Comparison of ENCODE assay signal across 36 cellular contexts in genomic region chr2:173802518-173802917, GRCh38.
"Had no signal": no experiment of that assay in that cellular context is flagged by ENCODE, and none has a peak within 500 bp of the region (broad histone marks: within the 10 kb centered on the region; RNA-seq: fewer than 3 reads in every experiment).

No MANE protein-coding gene starts in this region.

- H3K36me3 Mint-ChIP-seq: activated naive CD4-positive, alpha-beta T cell treated with anti-CD3 and anti-CD28 coated beads, Interleukin-2, amount 50 U/mL, for 24 hours; WTC11 had no signal

- H3K4me3 ChIP-seq: adrenal gland, MG63, Peyer's patch, SJSA1 had no signal

- DNase-seq: activated CD4-positive, alpha-beta T cell treated with anti-CD3 and anti-CD28 coated beads for 36 hours; activated CD4-positive, alpha-beta T cell treated with anti-CD3 and anti-CD28 coated beads, Interleukin-2, amount 10 ng/mL, durations not matched to agents 7 days and 5 days; activated CD4-positive, alpha-beta T cell treated with anti-CD3 and anti-CD28 coated beads, Interleukin-2, amount 50 U/mL, for 48 hours; activated CD8-positive, alpha-beta T cell treated with anti-CD3 and anti-CD28 coated beads, Interleukin-2, amount 10 ng/mL, durations not matched to agents 7 days and 5 days; activated gamma-delta T cell; activated naive CD4-positive, alpha-beta T cell treated with Interleukin-2 at 50 U/mL for 16 hours; activated T-cell treated with anti-CD3 and anti-CD28 coated beads, Interleukin-2, amount 50 U/mL, for 24 hours; adrenal gland; anterior cingulate cortex; brain microvascular endothelial cell; central memory CD4-positive, alpha-beta T cell; Kasumi-1; KG1; MG63; NCI-H1048; NCI-H1105 treated with DMSO at 0.1 percent for 48 hours; NCI-H1436; NCI-H1694 treated with DMSO at 0.1 percent for 48 hours; NCI-H2029; NCI-H2107; NCI-H2171; NCI-H226; NCI-H446 treated with DMSO at 0.1 percent for 48 hours; NCI-H524; NK-92 treated with Interleukin-12 subunit alpha and Interleukin-12 subunit beta, amount 100 ng/mL, for 24 hours; PC-3; Peyer's patch; RPMI8226; SHP77 treated with DMSO at 0.1 percent for 48 hours; SK-N-SH had no signal

- H3K4me1 ChIP-seq: adrenal gland, Peyer's patch, SJSA1 had no signal

- H3K36me3 ChIP-seq: adrenal gland, brain microvascular endothelial cell, MG63, Peyer's patch, SJSA1 had no signal

- H3K9me3 Mint-ChIP-seq: activated CD4-positive, alpha-beta T cell treated with anti-CD3 and anti-CD28 coated beads, Interleukin-2, amount 10 ng/mL, durations not matched to agents 7 days and 5 days; activated naive CD4-positive, alpha-beta T cell treated with anti-CD3 and anti-CD28 coated beads, Interleukin-2, amount 50 U/mL, for 24 hours; activated T-cell treated with anti-CD3 and anti-CD28 coated beads, Interleukin-2, amount 50 U/mL, for 24 hours; activated T-helper 2 cell treated with anti-CD3 and anti-CD28 coated beads, Interferon-gamma antibody, Interleukin-2, Interleukin-4, amounts not matched to agents 10 μg/mL and 5 μg/mL and 100 μg/mL, durations not matched to agents 14 hours and 24 hours and 36 hours; T-helper 1 cell treated with Interleukin-12 subunit alpha and Interleukin-12 subunit beta and Interleukin-4 antibody, amounts not matched to agents 30 μg/mL and 1 μg/mL, for 36 hours; T-helper 2 cell treated with Interferon-gamma antibody and Interleukin-4, amounts not matched to agents 5 μg/mL and 100 μg/mL, for 36 hours; WTC11 had no signal

- H3K27ac ChIP-seq: adrenal gland, brain microvascular endothelial cell, Peyer's patch, SJSA1 had no signal

- H3K4me3 Mint-ChIP-seq: activated CD4-positive, alpha-beta T cell treated with anti-CD3 and anti-CD28 coated beads for 36 hours; activated CD4-positive, alpha-beta T cell treated with anti-CD3 and anti-CD28 coated beads, Interleukin-2, amount 10 ng/mL, durations not matched to agents 7 days and 5 days; activated CD8-positive, alpha-beta T cell treated with anti-CD3 and anti-CD28 coated beads, Interleukin-2, amount 10 ng/mL, durations not matched to agents 7 days and 5 days; activated naive CD4-positive, alpha-beta T cell treated with anti-CD3 and anti-CD28 coated beads, Interleukin-2, amount 50 U/mL, for 24 hours; activated T-cell treated with anti-CD3 and anti-CD28 coated beads, Interleukin-2, amount 50 U/mL, for 24 hours; T-helper 1 cell treated with Interleukin-12 subunit alpha and Interleukin-12 subunit beta and Interleukin-4 antibody, amounts not matched to agents 30 μg/mL and 1 μg/mL, for 36 hours; T-helper 2 cell treated with Interferon-gamma antibody and Interleukin-4, amounts not matched to agents 5 μg/mL and 100 μg/mL, for 36 hours; WTC11 had no signal

- H3K4me1 Mint-ChIP-seq: activated CD4-positive, alpha-beta T cell treated with anti-CD3 and anti-CD28 coated beads for 36 hours; activated CD4-positive, alpha-beta T cell treated with anti-CD3 and anti-CD28 coated beads, Interleukin-2, amount 10 ng/mL, durations not matched to agents 7 days and 5 days; activated naive CD4-positive, alpha-beta T cell treated with anti-CD3 and anti-CD28 coated beads, Interleukin-2, amount 50 U/mL, for 24 hours had no signal

- H3K9ac ChIP-seq: SK-N-SH had no signal

- H3K9me3 ChIP-seq: adrenal gland, MG63, Peyer's patch, SJSA1, SK-N-SH had no signal

- H3K4me2 ChIP-seq: SK-N-SH had no signal

- H3K27me3 ChIP-seq: adrenal gland, brain microvascular endothelial cell, MG63, Peyer's patch, SJSA1 had no signal

- H3K27ac Mint-ChIP-seq: activated CD4-positive, alpha-beta T cell treated with anti-CD3 and anti-CD28 coated beads for 36 hours; activated CD4-positive, alpha-beta T cell treated with anti-CD3 and anti-CD28 coated beads, Interleukin-2, amount 10 ng/mL, durations not matched to agents 7 days and 5 days; activated CD8-positive, alpha-beta T cell treated with anti-CD3 and anti-CD28 coated beads, Interleukin-2, amount 10 ng/mL, durations not matched to agents 7 days and 5 days; activated naive CD4-positive, alpha-beta T cell treated with anti-CD3 and anti-CD28 coated beads, Interleukin-2, amount 50 U/mL, for 24 hours; activated T-cell treated with anti-CD3 and anti-CD28 coated beads, Interleukin-2, amount 50 U/mL, for 24 hours; activated T-helper 2 cell treated with anti-CD3 and anti-CD28 coated beads, Interferon-gamma antibody, Interleukin-2, Interleukin-4, amounts not matched to agents 10 μg/mL and 5 μg/mL and 100 μg/mL, durations not matched to agents 14 hours and 24 hours and 36 hours; T-helper 1 cell treated with Interleukin-12 subunit alpha and Interleukin-12 subunit beta and Interleukin-4 antibody, amounts not matched to agents 30 μg/mL and 1 μg/mL, for 36 hours; T-helper 2 cell treated with Interferon-gamma antibody and Interleukin-4, amounts not matched to agents 5 μg/mL and 100 μg/mL, for 36 hours; WTC11 had no signal

- H3K27me3 Mint-ChIP-seq: activated CD4-positive, alpha-beta T cell treated with anti-CD3 and anti-CD28 coated beads for 36 hours had no signal
